In the genomic region with DNA sequence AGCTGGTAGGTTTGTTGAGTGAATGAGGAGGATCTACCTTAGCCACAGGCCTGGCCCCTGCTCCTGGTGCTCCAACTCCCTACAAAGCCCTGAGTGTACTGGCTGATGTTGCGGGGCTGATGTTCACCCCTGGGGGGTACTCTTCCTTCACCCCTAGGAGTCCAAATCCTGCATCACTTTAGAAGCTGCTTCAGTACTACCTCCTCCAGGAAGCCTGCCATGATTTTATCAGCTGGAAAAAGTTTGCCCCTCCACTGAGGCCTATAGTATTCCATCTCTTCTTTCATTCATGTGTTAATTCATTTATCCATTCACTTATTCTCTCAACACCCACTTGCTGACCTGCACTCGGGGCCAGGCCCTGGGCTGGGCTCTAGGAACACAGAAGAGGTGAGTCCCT, we compare ENCODE assay signal across 1 cellular context.
TF ChIP-seq lines count a peak whose summit lies in the region.

No MANE protein-coding gene starts in this region.

TF ChIP-seq in K562, 482 proteins besides CTCF, POLR2A, EP300 and RAD21 (continued from another document):
- TF ChIP-seq CTBP1 (IDR thresholded peaks at IDR 0.05; ENCODE audit: borderline replicate concordance) (no peak), ZFP36 (IDR thresholded peaks at IDR 0.05; ENCODE audit: low read depth, low read length, partially characterized antibody) (peak; percentile 92)
- TF ChIP-seq, protein P1, sequence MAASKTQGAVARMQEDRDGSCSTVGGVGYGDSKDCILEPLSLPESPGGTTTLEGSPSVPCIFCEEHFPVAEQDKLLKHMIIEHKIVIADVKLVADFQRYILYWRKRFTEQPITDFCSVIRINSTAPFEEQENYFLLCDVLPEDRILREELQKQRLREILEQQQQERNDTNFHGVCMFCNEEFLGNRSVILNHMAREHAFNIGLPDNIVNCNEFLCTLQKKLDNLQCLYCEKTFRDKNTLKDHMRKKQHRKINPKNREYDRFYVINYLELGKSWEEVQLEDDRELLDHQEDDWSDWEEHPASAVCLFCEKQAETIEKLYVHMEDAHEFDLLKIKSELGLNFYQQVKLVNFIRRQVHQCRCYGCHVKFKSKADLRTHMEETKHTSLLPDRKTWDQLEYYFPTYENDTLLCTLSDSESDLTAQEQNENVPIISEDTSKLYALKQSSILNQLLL (CRISPR knock-in tag; IDR thresholded peaks at IDR 0.05; ENCODE audit: borderline replicate concordance) = no peak
